In genomic region chr3:4734454-4734853, GRCh38 we compare ENCODE assay signal across 21 cellular contexts.
A peak's percentile ranks its signal among the peaks of the same experiment; 100 is the strongest.
DNase-seq lines count a peak whose midpoint lies in the region; ATAC-seq, FAIRE-seq and TF ChIP-seq lines count a peak whose summit lies in the region.
"Had no signal": no experiment of that assay in that cellular context is flagged by ENCODE, and none has a peak within 500 bp of the region (broad histone marks: within the 10 kb centered on the region; RNA-seq: fewer than 3 reads in every experiment).

No MANE protein-coding gene starts in this region.

- no peak for TF ChIP-seq CTCF in HepG2 (CRISPR knock-in tag; IDR thresholded peaks at IDR 0.05)
- no peak for TF ChIP-seq CTCF in right lobe of liver (IDR thresholded peaks at IDR 0.05)
- TF ChIP-seq CTCF in VCaP (conservative IDR thresholded peaks at IDR 0.05), result no peak
- TF ChIP-seq CTCF in GM13977 (IDR thresholded peaks at IDR 0.05; ENCODE audit: extremely low read depth, insufficient read depth, missing control alignments), result no peak

- H3K9me3 ChIP-seq in HepG2 (ENCODE audit: low read length) (no peaks in the 10 kb centered on the region), right lobe of liver (no peaks in the 10 kb centered on the region)
- H3K9me3 ChIP-seq: upper lobe of left lung had no signal

- H3K36me3 ChIP-seq in HepG2 (replicated peaks in 1 of 2; ENCODE audit: control insufficient read depth in 1 of 2, insufficient read depth in 2 of 2, low read length in 2 of 2), result peaks cover 2 to 12% of the 10 kb centered on the region in 2 experiments; a peak in 3 of 5 replicates
- H3K36me3 ChIP-seq in right lobe of liver, result no peaks in the 10 kb centered on the region
- H3K36me3 ChIP-seq: upper lobe of left lung had no signal

- H3K4me1 ChIP-seq in HepG2 (ENCODE audit: insufficient read depth, low read length), result peaks cover 8% of the 10 kb centered on the region; the same call in 1 of the 2 replicates
- H3K4me1 ChIP-seq in right lobe of liver, result peaks cover 0 to 3% (median 0%) of the 10 kb centered on the region in 4 donors

- no peaks in the 10 kb centered on the region for H3K79me2 ChIP-seq in HepG2 (ENCODE audit: insufficient read depth, low read length)

- in situ Hi-C loops in HepG2 (cut with HindIII; ENCODE audit: extremely low pct_ligation_motif_present, low pct_unique_long_range_greater_than_20kb), result no loop called here
- in situ Hi-C loops in GM13977 (cut with MboI; ENCODE audit: low pct_unique_long_range_greater_than_20kb, low sequenced_read_pairs, unreplicated experiment), result no loop called here

- FAIRE-seq in HepG2 (lab: Jason Lieb, UNC), result no peak
- FAIRE-seq: kidney had no signal

- ATAC-seq in HepG2, result no peak
- no peak for ATAC-seq in right lobe of liver
- no peak for ATAC-seq in GM18520 (IDR thresholded peaks at IDR 0.05; ENCODE audit: unreplicated experiment)
- ATAC-seq: stimulated activated naive CD8-positive, alpha-beta T cell treated with anti-CD3 and anti-CD28 coated beads, Interleukin-15, amount 100 ng/mL, for 72 hours had no signal

- POLR2A ChIA-PET in HepG2 (lab: Yijun Ruan, JAX), result interaction anchor here (1.0 kb wide), 1 partner anchor 14 kb away, joined by 4 read pairs; no protein-coding TSS in a partner anchor

- H3K27ac ChIP-seq in HepG2 (ENCODE audit: extremely low read length, insufficient read depth, low read length), result no peak overlapping the region
- H3K27ac ChIP-seq in right lobe of liver, result no peak overlapping the region
- H3K27ac ChIP-seq in VCaP, result peak overlapping the region; percentile 68
- H3K27ac ChIP-seq: epithelial cell of prostate, KMS-11 had no signal

- DNase-seq in DMS79 treated with DMSO at 0.1 percent for 48 hours (lab: John Stamatoyannopoulos, UW) (peak; percentile 9), DMS79 (lab: John Stamatoyannopoulos, UW) (no peak), HepG2 (ENCODE audit: low spot score) (no peak), right lobe of liver (no peak), ureter (ENCODE audit: low spot score) (peak; percentile 39), GM13977 (ENCODE audit: low spot score) (no peak)
- DNase-seq: 8988T; activated effector memory CD4-positive, alpha-beta T cell treated with Interleukin-2 at 50 U/mL for 16 hours; amniotic stem cell; Calu3; hypothalamus; kidney; naive B cell; NCI-H2171 treated with DMSO at 0.1 percent for 48 hours; stimulated activated CD4-positive, alpha-beta T cell treated with anti-CD3 and anti-CD28 coated beads, Interleukin-1b, Interleukin-23, amount 100 ng/mL, for 48 hours; stimulated activated naive CD8-positive, alpha-beta T cell treated with anti-CD3 and anti-CD28 coated beads, Interleukin-15, amount 100 ng/mL, for 72 hours; upper lobe of left lung had no signal

- no peak overlapping the region for H2AFZ ChIP-seq in HepG2 (ENCODE audit: low read length)

- WGBS in HepG2 (ENCODE audit: low lambda C conversion rate), result 96% methylated on average over 2 of the region's 2 CpGs
- 59% methylated on average over 2 of the region's 2 CpGs for WGBS in right lobe of liver (ENCODE audit: insufficient coverage, low coverage, low lambda C conversion rate, missing lambda C conversion rate)

- H3K4me3 ChIP-seq in HepG2 (replicated peaks in 1 of 3; ENCODE audit: insufficient read depth in 1 of 3, low read depth in 2 of 3, low read length in 3 of 3) (no peak overlapping the region), right lobe of liver (no peak overlapping the region)
- H3K4me3 ChIP-seq: upper lobe of left lung had no signal

- no TSS peak for BruUV-seq in HepG2 (replicated peaks; lab: Mats Ljungman, UMichigan)

- no peak for TF ChIP-seq RAD21 in HepG2 (CRISPR knock-in tag; IDR thresholded peaks at IDR 0.05)

- no peak for TF ChIP-seq POLR2A in HepG2 (IDR thresholded peaks at IDR 0.05; ENCODE audit: insufficient read depth in 1 of 2, low read depth in 2 of 2, low read length in 2 of 2)
- TF ChIP-seq POLR2A in right lobe of liver (IDR thresholded peaks at IDR 0.05), result no peak

- TF ChIP-seq EP300 in HepG2 (IDR thresholded peaks at IDR 0.05; ENCODE audit: low read depth in 2 of 2, low read length in 2 of 2), result no peak
- no peak for TF ChIP-seq EP300 in HepG2 (CRISPR knock-in tag; IDR thresholded peaks at IDR 0.05; ENCODE audit: borderline replicate concordance)

- no peaks in the 10 kb centered on the region for H4K20me1 ChIP-seq in HepG2 (ENCODE audit: insufficient read depth, low read length)

- no peak overlapping the region for H3K9ac ChIP-seq in HepG2 (ENCODE audit: insufficient read depth, low read depth, low read length)
- H3K9ac ChIP-seq: KMS-11 had no signal

- CTCF ChIA-PET in HepG2 (lab: Yijun Ruan, JAX; ENCODE audit: low intra/inter-chr PET ratio, low total read pairs), result no interaction called here

- H3K27me3 ChIP-seq in HepG2 (ENCODE audit: control insufficient read depth in 1 of 2, insufficient read depth in 2 of 2, low read length in 2 of 2) (no peaks in the 10 kb centered on the region), right lobe of liver (no peaks in the 10 kb centered on the region)
- H3K27me3 ChIP-seq: upper lobe of left lung had no signal

- intact Hi-C loops in HepG2 (cut with micrococcal nuclease; ENCODE audit: unreplicated experiment), result no loop called here
- intact Hi-C loops in right lobe of liver (cut with DNase I), result loop anchor here (10.0 kb wide), 2 partner anchors 140 to 240 kb away; partner anchors contain the start of gene BHLHE40 (in 1 of the 2)

- H3K4me2 ChIP-seq in HepG2 (ENCODE audit: low read depth, low read length), result no peak overlapping the region
- H3K4me2 ChIP-seq: KMS-11 had no signal

TF ChIP-seq in HepG2, 621 proteins besides CTCF, POLR2A, EP300 and RAD21:
- TF ChIP-seq NCOA2 (CRISPR knock-in tag; IDR thresholded peaks at IDR 0.05) (no peak), LCORL (IDR thresholded peaks at IDR 0.05) (0 out of 2 replicates have a peak, but pooled peaks have one; percentile 18), LCORL (CRISPR knock-in tag; IDR thresholded peaks at IDR 0.05) (no peak), MXD4 (CRISPR knock-in tag; IDR thresholded peaks at IDR 0.05) (no peak)
TF ChIP-seq in HepG2: peak in this region for 1.

Comparison
In these comparisons a context has a peak if more than half of its experiments do, and no peak if none do; other contexts are left out.
1. DNase-seq: peak in DMS79 treated with DMSO at 0.1 percent for 48 hours (single experiment) and ureter (single experiment); none in DMS79 (single experiment), HepG2 (single experiment), right lobe of liver (0 of 3) and GM13977 (single experiment).